1 cellular context compared by ENCODE assay signal in the genomic region with DNA sequence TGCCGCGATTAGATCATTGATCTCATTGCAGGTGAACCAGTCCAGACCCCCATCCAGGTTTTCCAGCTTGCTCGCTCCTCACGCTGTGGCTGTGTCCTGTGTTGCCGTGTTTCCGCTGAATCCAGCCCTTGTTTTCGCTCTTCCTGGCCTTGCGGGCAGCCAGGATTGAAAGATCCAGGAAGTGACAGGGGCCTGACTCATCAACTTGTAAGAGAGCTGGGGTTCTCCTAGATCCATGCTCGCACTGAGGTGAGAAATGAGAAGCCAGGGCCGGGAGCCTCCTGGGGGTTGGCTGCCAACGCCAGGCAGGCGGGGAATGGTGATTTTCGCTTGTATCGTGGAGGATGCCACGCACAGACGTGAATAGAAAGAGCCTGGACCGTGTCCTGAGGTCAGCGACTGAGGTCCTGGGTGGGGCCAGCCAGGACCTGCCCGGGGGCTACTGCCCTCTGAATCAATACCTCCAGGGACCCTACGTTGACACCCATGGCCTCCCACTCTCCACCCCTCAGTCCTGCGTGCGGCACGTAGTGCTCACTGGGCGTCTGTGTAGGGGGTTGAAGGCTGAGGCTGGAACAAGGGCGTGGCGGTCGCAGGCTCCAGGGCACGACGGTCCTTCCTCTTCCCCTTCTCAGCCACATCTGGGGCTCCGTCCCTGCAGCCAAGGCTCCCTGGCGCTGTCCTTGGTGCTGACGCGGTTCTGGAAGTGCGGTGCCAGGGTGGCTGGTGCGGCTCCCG.
A peak's percentile ranks its signal among the peaks of the same experiment; 100 is the strongest.
TF ChIP-seq lines count a peak whose summit lies in the region.

No MANE protein-coding gene starts in this region.

TF ChIP-seq in HCT116, 20 proteins besides CTCF, POLR2A, EP300 and RAD21:
- TF ChIP-seq, protein P1, sequence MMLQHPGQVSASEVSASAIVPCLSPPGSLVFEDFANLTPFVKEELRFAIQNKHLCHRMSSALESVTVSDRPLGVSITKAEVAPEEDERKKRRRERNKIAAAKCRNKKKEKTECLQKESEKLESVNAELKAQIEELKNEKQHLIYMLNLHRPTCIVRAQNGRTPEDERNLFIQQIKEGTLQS (IDR thresholded peaks at IDR 0.05), result no peak
- TF ChIP-seq ELF1 (IDR thresholded peaks at IDR 0.05; ENCODE audit: borderline replicate concordance, low read depth) (no peak; the same call in 1 of the 2 replicates), ZNF274 (IDR thresholded peaks at IDR 0.05; ENCODE audit: low read depth, low read length) (no peak), EZH2 (IDR thresholded peaks at IDR 0.05) (no peak), EGR1 (IDR thresholded peaks at IDR 0.05; ENCODE audit: low read depth) (peak; percentile 42; the same call in 1 of the 2 replicates), CEBPB (IDR thresholded peaks at IDR 0.05; ENCODE audit: low read depth) (peak; percentile 68; the same call in 1 of the 2 replicates), POLR2AphosphoS5 (IDR thresholded peaks at IDR 0.05; ENCODE audit: low read depth, low read length) (peak; percentile 67), SRF (IDR thresholded peaks at IDR 0.05; ENCODE audit: low read depth) (peak; percentile 85), CBX3 (IDR thresholded peaks at IDR 0.05; ENCODE audit: low read depth) (peak; percentile 99), TCF7L2 (IDR thresholded peaks at IDR 0.05; ENCODE audit: borderline replicate concordance, extremely low read depth, insufficient read depth, insufficient read length) (peak; percentile 92), SIN3A (IDR thresholded peaks at IDR 0.05; ENCODE audit: low read depth) (peak; percentile 76), YY1 (IDR thresholded peaks at IDR 0.05; ENCODE audit: extremely low read depth, insufficient replicate concordance, low read depth, low read length) (peak; percentile 89), EZH2phosphoT487 (IDR thresholded peaks at IDR 0.05; ENCODE audit: borderline replicate concordance) (no peak), SP1 (IDR thresholded peaks at IDR 0.05; ENCODE audit: low read depth) (peak; percentile 100), JUND (IDR thresholded peaks at IDR 0.05) (peak; percentile 100), ZFX (IDR thresholded peaks at IDR 0.05) (no peak), FOSL1 (IDR thresholded peaks at IDR 0.05; ENCODE audit: low read depth) (peak; percentile 99)
- TF ChIP-seq, protein P2, sequence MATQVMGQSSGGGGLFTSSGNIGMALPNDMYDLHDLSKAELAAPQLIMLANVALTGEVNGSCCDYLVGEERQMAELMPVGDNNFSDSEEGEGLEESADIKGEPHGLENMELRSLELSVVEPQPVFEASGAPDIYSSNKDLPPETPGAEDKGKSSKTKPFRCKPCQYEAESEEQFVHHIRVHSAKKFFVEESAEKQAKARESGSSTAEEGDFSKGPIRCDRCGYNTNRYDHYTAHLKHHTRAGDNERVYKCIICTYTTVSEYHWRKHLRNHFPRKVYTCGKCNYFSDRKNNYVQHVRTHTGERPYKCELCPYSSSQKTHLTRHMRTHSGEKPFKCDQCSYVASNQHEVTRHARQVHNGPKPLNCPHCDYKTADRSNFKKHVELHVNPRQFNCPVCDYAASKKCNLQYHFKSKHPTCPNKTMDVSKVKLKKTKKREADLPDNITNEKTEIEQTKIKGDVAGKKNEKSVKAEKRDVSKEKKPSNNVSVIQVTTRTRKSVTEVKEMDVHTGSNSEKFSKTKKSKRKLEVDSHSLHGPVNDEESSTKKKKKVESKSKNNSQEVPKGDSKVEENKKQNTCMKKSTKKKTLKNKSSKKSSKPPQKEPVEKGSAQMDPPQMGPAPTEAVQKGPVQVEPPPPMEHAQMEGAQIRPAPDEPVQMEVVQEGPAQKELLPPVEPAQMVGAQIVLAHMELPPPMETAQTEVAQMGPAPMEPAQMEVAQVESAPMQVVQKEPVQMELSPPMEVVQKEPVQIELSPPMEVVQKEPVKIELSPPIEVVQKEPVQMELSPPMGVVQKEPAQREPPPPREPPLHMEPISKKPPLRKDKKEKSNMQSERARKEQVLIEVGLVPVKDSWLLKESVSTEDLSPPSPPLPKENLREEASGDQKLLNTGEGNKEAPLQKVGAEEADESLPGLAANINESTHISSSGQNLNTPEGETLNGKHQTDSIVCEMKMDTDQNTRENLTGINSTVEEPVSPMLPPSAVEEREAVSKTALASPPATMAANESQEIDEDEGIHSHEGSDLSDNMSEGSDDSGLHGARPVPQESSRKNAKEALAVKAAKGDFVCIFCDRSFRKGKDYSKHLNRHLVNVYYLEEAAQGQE (IDR thresholded peaks at IDR 0.05; ENCODE audit: low read depth), result no peak; the same call in none of the 2 replicates
- TF ChIP-seq, protein P3, sequence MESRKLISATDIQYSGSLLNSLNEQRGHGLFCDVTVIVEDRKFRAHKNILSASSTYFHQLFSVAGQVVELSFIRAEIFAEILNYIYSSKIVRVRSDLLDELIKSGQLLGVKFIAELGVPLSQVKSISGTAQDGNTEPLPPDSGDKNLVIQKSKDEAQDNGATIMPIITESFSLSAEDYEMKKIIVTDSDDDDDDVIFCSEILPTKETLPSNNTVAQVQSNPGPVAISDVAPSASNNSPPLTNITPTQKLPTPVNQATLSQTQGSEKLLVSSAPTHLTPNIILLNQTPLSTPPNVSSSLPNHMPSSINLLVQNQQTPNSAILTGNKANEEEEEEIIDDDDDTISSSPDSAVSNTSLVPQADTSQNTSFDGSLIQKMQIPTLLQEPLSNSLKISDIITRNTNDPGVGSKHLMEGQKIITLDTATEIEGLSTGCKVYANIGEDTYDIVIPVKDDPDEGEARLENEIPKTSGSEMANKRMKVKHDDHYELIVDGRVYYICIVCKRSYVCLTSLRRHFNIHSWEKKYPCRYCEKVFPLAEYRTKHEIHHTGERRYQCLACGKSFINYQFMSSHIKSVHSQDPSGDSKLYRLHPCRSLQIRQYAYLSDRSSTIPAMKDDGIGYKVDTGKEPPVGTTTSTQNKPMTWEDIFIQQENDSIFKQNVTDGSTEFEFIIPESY (IDR thresholded peaks at IDR 0.05; ENCODE audit: extremely low read depth, insufficient replicate concordance, low read length), result peak; percentile 80
- TF ChIP-seq, protein P4, sequence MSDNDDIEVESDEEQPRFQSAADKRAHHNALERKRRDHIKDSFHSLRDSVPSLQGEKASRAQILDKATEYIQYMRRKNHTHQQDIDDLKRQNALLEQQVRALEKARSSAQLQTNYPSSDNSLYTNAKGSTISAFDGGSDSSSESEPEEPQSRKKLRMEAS (IDR thresholded peaks at IDR 0.05), result peak; percentile 81
